Comparison of ENCODE assay signal across 8 cellular contexts in the genomic region with DNA sequence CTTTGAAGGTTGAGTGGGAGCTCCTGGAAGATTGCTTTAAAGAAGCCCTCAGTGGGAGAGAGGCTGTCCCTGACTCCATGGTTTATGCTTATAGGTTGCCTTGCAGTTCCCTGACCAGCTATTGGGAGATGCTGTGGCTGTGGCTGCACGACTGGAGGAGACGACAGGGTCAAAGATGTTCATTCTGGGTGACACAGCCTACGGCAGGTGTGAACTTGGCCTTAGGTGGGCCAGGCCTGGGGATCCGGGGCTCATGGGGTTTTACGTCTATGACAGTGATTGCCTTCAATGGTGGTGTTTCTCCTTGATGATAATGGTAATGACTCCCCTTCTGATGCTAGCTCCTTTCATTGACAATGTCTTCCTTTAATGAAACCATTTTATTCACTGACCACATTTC. TPM values are rescaled to one million over a fixed set of nuclear protein-coding genes. Genes with fewer than 3 reads are reported as not detected.
DNase-seq lines count a peak whose midpoint lies in the region; ATAC-seq and TF ChIP-seq lines count a peak whose summit lies in the region.

No MANE protein-coding gene starts in this region.

- H3K4me1 Mint-ChIP-seq in IgD-negative memory B cell (peaks cover 15 to 16% (median 16%) of the 10 kb centered on the region in 3 donors), chondrocyte (ENCODE audit: low read depth) (peaks cover 26% of the 10 kb centered on the region)
- H3K4me1 Mint-ChIP-seq in naive thymus-derived CD4-positive, alpha-beta T cell, result peaks cover 26 to 42% (median 32%) of the 10 kb centered on the region in 7 donors

- peak overlapping the region; percentile 73 for H3K27ac ChIP-seq in naive thymus-derived CD4-positive, alpha-beta T cell (ENCODE audit: low read depth, low read length)

- intact Hi-C loops in naive thymus-derived CD4-positive, alpha-beta T cell (cut with micrococcal nuclease), result loop anchor here (1.0 to 10.0 kb wide), 6 partner anchors 60 to 1714 kb away; a partner anchor contains a TSS

- CTCF ChIA-PET in naive thymus-derived CD4-positive, alpha-beta T cell (lab: Charles Lee), result interaction anchor here (0.6 kb wide), 1 partner anchor 816 kb away, joined by 3 read pairs; no protein-coding TSS in a partner anchor

- H3K27me3 Mint-ChIP-seq in IgD-negative memory B cell, result no peaks in the 10 kb centered on the region
- no peaks in the 10 kb centered on the region for H3K27me3 Mint-ChIP-seq in chondrocyte (ENCODE audit: low read depth)
- H3K27me3 Mint-ChIP-seq in naive thymus-derived CD4-positive, alpha-beta T cell, result no peaks in the 10 kb centered on the region

- TF ChIP-seq CTCF in AG10803 (conservative IDR thresholded peaks at IDR 0.05; ENCODE audit: low read length) (no peak), chondrocyte (IDR thresholded peaks at IDR 0.05) (no peak)

- peaks cover 14 to 20% of the 10 kb centered on the region in 2 donors for H3K4me1 ChIP-seq in naive thymus-derived CD4-positive, alpha-beta T cell (ENCODE audit: control insufficient read depth in 2 of 2, insufficient read depth in 2 of 2, low read length in 2 of 2)

- peaks cover 2% of the 10 kb centered on the region for H3K36me3 Mint-ChIP-seq in IgD-negative memory B cell
- peaks cover 9% of the 10 kb centered on the region for H3K36me3 Mint-ChIP-seq in chondrocyte (ENCODE audit: low read depth)
- H3K36me3 Mint-ChIP-seq in naive thymus-derived CD4-positive, alpha-beta T cell, result peaks cover 0 to 4% (median 0%) of the 10 kb centered on the region in 5 donors

- DNase-seq in AG10803 (ENCODE audit: low read depth), result no peak
- DNase-seq in chondrocyte (ENCODE audit: low spot score), result no peak
- no peak for DNase-seq in naive thymus-derived CD4-positive, alpha-beta T cell
- DNase-seq in activated gamma-delta T cell (lab: John Stamatoyannopoulos, UW), result no peak
- DNase-seq in foreskin melanocyte, result no peak
- no peak for DNase-seq in DMS153 (lab: John Stamatoyannopoulos, UW)

- H3K4me3 ChIP-seq in AG10803 (ENCODE audit: low read length), result peak overlapping the region; percentile 99
- peak overlapping the region; percentile 71 for H3K4me3 ChIP-seq in naive thymus-derived CD4-positive, alpha-beta T cell (ENCODE audit: low read length)

- H3K27ac Mint-ChIP-seq in IgD-negative memory B cell, result peak overlapping the region in 2 of 3 donors; percentile 40 to 63
- no peak overlapping the region for H3K27ac Mint-ChIP-seq in chondrocyte (ENCODE audit: unreplicated experiment)
- peak overlapping the region in 8 of 9 donors; percentile 13 to 93 (median 85) for H3K27ac Mint-ChIP-seq in naive thymus-derived CD4-positive, alpha-beta T cell

- H3K9me3 Mint-ChIP-seq in IgD-negative memory B cell (peaks cover 0 to 2% (median 0%) of the 10 kb centered on the region in 3 donors), chondrocyte (ENCODE audit: low read depth) (peaks cover 7% of the 10 kb centered on the region)
- H3K9me3 Mint-ChIP-seq in naive thymus-derived CD4-positive, alpha-beta T cell, result peaks cover 0 to 1% (median 0%) of the 10 kb centered on the region in 11 donors

- H3K36me3 ChIP-seq in naive thymus-derived CD4-positive, alpha-beta T cell (ENCODE audit: control insufficient read depth in 2 of 3, insufficient read depth in 3 of 3, low read length in 3 of 3), result peaks cover 0 to 18% (median 0%) of the 10 kb centered on the region in 3 experiments

- no peaks in the 10 kb centered on the region for H3K27me3 ChIP-seq in naive thymus-derived CD4-positive, alpha-beta T cell (ENCODE audit: control insufficient read depth in 2 of 2, insufficient read depth in 2 of 2, low read length in 2 of 2)

- no peak for ATAC-seq in naive thymus-derived CD4-positive, alpha-beta T cell
- no peak for ATAC-seq in HG03039 (IDR thresholded peaks at IDR 0.05; ENCODE audit: unreplicated experiment)

- H3K9me3 ChIP-seq in naive thymus-derived CD4-positive, alpha-beta T cell (ENCODE audit: control insufficient read depth in 2 of 3, low read length in 3 of 3), result no peaks in the 10 kb centered on the region

- H3K4me3 Mint-ChIP-seq in IgD-negative memory B cell (peak overlapping the region; percentile 93 to 99 (median 96)), chondrocyte (ENCODE audit: unreplicated experiment) (peak overlapping the region; percentile 98)
- H3K4me3 Mint-ChIP-seq in naive thymus-derived CD4-positive, alpha-beta T cell, result peak overlapping the region; percentile 93 to 97 (median 95)

- POLR2A ChIA-PET in naive thymus-derived CD4-positive, alpha-beta T cell (lab: Charles Lee), result interaction anchor here (1.8 to 2.1 kb wide), 2 partner anchors 22 to 25 kb away, joined by 5 to 9 read pairs; no protein-coding TSS in a partner anchor

RNA-seq across cellular contexts. Expression of a gene that starts 0.7 kb away (rescaled TPM):
- 38.4 TPM for polyA plus RNA-seq in IgD-negative memory B cell
- 22.2 to 27.3 TPM (median 22.4 TPM) in 3 replicates for total RNA-seq in chondrocyte
- 10 to 100 TPM; 21.3 to 40.1 (median 29.4) TPM for total RNA-seq in naive thymus-derived CD4-positive, alpha-beta T cell
- 10 to 100 TPM; 29.4 to 40.9 TPM for polyA plus RNA-seq in naive thymus-derived CD4-positive, alpha-beta T cell

RNA-seq across cellular contexts. Expression of a gene that starts 4.3 kb away (rescaled TPM):
- 261 TPM for polyA plus RNA-seq in IgD-negative memory B cell
- 112 to 123 TPM (median 122 TPM) in 3 replicates for total RNA-seq in chondrocyte
- 100 to 1,000 TPM in 2 of 5 experiments, 10 to 100 TPM in 3; 47.3 to 152 (median 69.3) TPM for total RNA-seq in naive thymus-derived CD4-positive, alpha-beta T cell
- polyA plus RNA-seq in naive thymus-derived CD4-positive, alpha-beta T cell, result 100 to 1,000 TPM; 147 to 166 TPM

RNA-seq across cellular contexts. Expression of a gene that starts 8.5 kb away (rescaled TPM):
- polyA plus RNA-seq in IgD-negative memory B cell, result 1.0 TPM
- total RNA-seq in chondrocyte, result 94.8 to 109 TPM (median 99.4 TPM) in 3 replicates
- total RNA-seq in naive thymus-derived CD4-positive, alpha-beta T cell, result 10 to 100 TPM in 1 of 5 experiments, 1 to 10 TPM in 2, under 1 TPM in 2; 0.49 to 16.9 (median 1.6) TPM
- not detected for polyA plus RNA-seq in naive thymus-derived CD4-positive, alpha-beta T cell

RNA-seq across cellular contexts. Expression of a gene that starts 20.9 kb away (rescaled TPM):
- 5.3 TPM for polyA plus RNA-seq in IgD-negative memory B cell
- 5.4 to 6.8 TPM (median 6.3 TPM) in 3 replicates for total RNA-seq in chondrocyte
- 1 to 10 TPM in 4 of 5 experiments, under 1 TPM in 1; 0.40 to 2.9 (median 1.6) TPM for total RNA-seq in naive thymus-derived CD4-positive, alpha-beta T cell
- polyA plus RNA-seq in naive thymus-derived CD4-positive, alpha-beta T cell, result under 1 TPM in 1 of 2 donors, not detected in 1; 0.41 TPM

RNA-seq across cellular contexts. Expression of a gene that starts 23.8 kb away (rescaled TPM):
- 14.9 TPM for polyA plus RNA-seq in IgD-negative memory B cell
- 33.4 to 39.2 TPM (median 38.8 TPM) in 3 replicates for total RNA-seq in chondrocyte
- 10 to 100 TPM; 10.1 to 32.3 (median 17.0) TPM for total RNA-seq in naive thymus-derived CD4-positive, alpha-beta T cell
- polyA plus RNA-seq in naive thymus-derived CD4-positive, alpha-beta T cell, result 10 to 100 TPM; 13.0 to 15.2 TPM
